In the genomic region with DNA sequence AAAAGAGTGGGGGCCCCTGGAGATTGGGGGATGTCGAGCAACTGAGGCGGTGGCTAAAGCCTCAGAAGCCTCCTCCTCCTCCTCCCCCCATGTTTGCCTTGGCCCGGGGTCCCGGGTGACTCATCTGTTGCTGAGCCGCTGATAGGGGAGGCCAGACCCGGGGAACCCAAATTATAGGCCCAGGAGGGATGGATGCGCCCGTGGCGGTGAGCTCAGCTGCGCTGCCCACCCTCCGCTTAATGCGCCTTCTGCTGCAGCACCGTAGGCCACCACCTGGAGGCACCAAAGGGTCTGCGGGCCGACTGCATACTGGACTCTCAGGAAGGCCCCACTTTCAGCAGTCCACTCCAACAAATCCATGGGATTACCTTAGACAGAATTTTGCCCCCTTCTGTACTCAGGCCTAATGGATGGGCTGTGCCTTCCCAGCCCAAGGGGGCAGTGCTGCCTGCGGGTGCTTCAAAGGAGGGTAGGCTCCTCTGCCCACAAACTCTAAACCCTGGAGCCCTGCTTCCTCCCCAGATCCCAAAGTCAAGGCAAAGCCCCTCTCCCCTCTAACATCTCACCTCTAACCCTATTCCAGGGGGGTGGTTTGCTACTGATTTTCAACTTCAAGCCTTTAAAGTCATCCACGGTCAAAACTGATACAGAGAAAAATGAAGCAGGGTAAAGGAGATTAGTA, we compare ENCODE assay signal across 9 cellular contexts. TPM values are rescaled to one million over a fixed set of nuclear protein-coding genes. Genes with fewer than 3 reads are reported as not detected.
DNase-seq lines count a peak whose midpoint lies in the region; ATAC-seq and TF ChIP-seq lines count a peak whose summit lies in the region.
"Had no signal": no experiment of that assay in that cellular context is flagged by ENCODE, and none has a peak within 500 bp of the region (broad histone marks: within the 10 kb centered on the region; RNA-seq: fewer than 3 reads in every experiment).

No MANE protein-coding gene starts in this region.

- H3K4me3 Mint-ChIP-seq in osteocyte (ENCODE audit: unreplicated experiment) = no peak overlapping the region
- H3K4me3 Mint-ChIP-seq in activated T-helper 17 cell treated with anti-CD3 and anti-CD28 coated beads, Interleukin-2, amount 50 U/mL, for 72 hours = no peak overlapping the region

- peaks cover 25% of the 10 kb centered on the region for H3K4me1 ChIP-seq in DND-41 (ENCODE audit: insufficient read depth, low read length)
- H3K4me1 ChIP-seq in esophagus muscularis mucosa = peaks cover 33 to 64% (median 59%) of the 10 kb centered on the region in 4 donors

- H3K27ac ChIP-seq in DND-41 (ENCODE audit: low read length) = no peak overlapping the region
- H3K27ac ChIP-seq in esophagus muscularis mucosa (replicated peaks in 1 of 4) = no peak overlapping the region

- peak; percentile 46 for TF ChIP-seq CTCF in DND-41 (IDR thresholded peaks at IDR 0.05; ENCODE audit: borderline replicate concordance, extremely low read depth, low read length, poor library complexity, severe bottlenecking)
- TF ChIP-seq CTCF in esophagus muscularis mucosa (IDR thresholded peaks at IDR 0.05) = peak; percentile 33 to 63 (median 44)
- TF ChIP-seq CTCF in osteocyte (IDR thresholded peaks at IDR 0.05) = peak; percentile 61

- H3K4me3 ChIP-seq in DND-41 (ENCODE audit: low read depth in 1 of 2, low read length in 2 of 2) (no peak overlapping the region), esophagus muscularis mucosa (no peak overlapping the region)

- H3K27me3 ChIP-seq in DND-41 (ENCODE audit: insufficient read depth, low read length, poor library complexity) = peaks cover 59% of the 10 kb centered on the region
- peaks cover 17 to 100% (median 72%) of the 10 kb centered on the region in 4 donors for H3K27me3 ChIP-seq in esophagus muscularis mucosa

- no peak overlapping the region for H3K9ac ChIP-seq in DND-41 (ENCODE audit: low read depth, low read length)

- TF ChIP-seq POLR2A in esophagus muscularis mucosa (IDR thresholded peaks at IDR 0.05; ENCODE audit: low read depth) = no peak

- DNase-seq in DND-41 = no peak
- no peak for DNase-seq in esophagus muscularis mucosa (ENCODE audit: extremely low spot score)
- no peak for DNase-seq in osteocyte (ENCODE audit: extremely low spot score, unreplicated experiment)

- no peaks in the 10 kb centered on the region for H3K36me3 Mint-ChIP-seq in osteocyte (ENCODE audit: unreplicated experiment)
- no peaks in the 10 kb centered on the region for H3K36me3 Mint-ChIP-seq in activated T-helper 17 cell treated with anti-CD3 and anti-CD28 coated beads, Interleukin-2, amount 50 U/mL, for 72 hours (ENCODE audit: low read depth)

- no peak for ATAC-seq in DND-41 (ENCODE audit: insufficient read depth, low read depth)
- peak; percentile 69 for ATAC-seq in SK-N-SH treated with all-trans-retinoic acid at 6 μM for 48 hours
- ATAC-seq in GM19035 (IDR thresholded peaks at IDR 0.05; ENCODE audit: unreplicated experiment) = no peak
- ATAC-seq in HG03565 (IDR thresholded peaks at IDR 0.05; ENCODE audit: unreplicated experiment) = no peak
- no peak for ATAC-seq in activated T-helper 17 cell treated with anti-CD3 and anti-CD28 coated beads, Interleukin-2, amount 50 U/mL, for 72 hours (replicated peaks)
- no peak for ATAC-seq in HG03354 (IDR thresholded peaks at IDR 0.05; ENCODE audit: poor library complexity, severe bottlenecking, unreplicated experiment)

- 46% methylated on average over 6 of the region's 17 CpGs for WGBS in esophagus muscularis mucosa

- H3K9me3 ChIP-seq in DND-41 (ENCODE audit: insufficient read depth, low read length, severe bottlenecking) (no peaks in the 10 kb centered on the region), esophagus muscularis mucosa (no peaks in the 10 kb centered on the region)

- H3K4me2 ChIP-seq in DND-41 (ENCODE audit: insufficient read depth, low read length) = no peak overlapping the region

- no peak overlapping the region for H3K27ac Mint-ChIP-seq in osteocyte (ENCODE audit: unreplicated experiment)
- H3K27ac Mint-ChIP-seq in activated T-helper 17 cell treated with anti-CD3 and anti-CD28 coated beads, Interleukin-2, amount 50 U/mL, for 72 hours = no peak overlapping the region

- H3K27me3 Mint-ChIP-seq in osteocyte (ENCODE audit: unreplicated experiment) = peaks cover 85% of the 10 kb centered on the region
- H3K27me3 Mint-ChIP-seq in activated T-helper 17 cell treated with anti-CD3 and anti-CD28 coated beads, Interleukin-2, amount 50 U/mL, for 72 hours = peaks cover 28% of the 10 kb centered on the region

- no peak for TF ChIP-seq EP300 in esophagus muscularis mucosa (IDR thresholded peaks at IDR 0.05)

- H3K36me3 ChIP-seq in DND-41 (ENCODE audit: insufficient read depth, low read length) = no peaks in the 10 kb centered on the region
- H3K36me3 ChIP-seq in esophagus muscularis mucosa = no peaks in the 10 kb centered on the region

- H3K79me2 ChIP-seq in DND-41 (ENCODE audit: insufficient read depth, low read length) = no peaks in the 10 kb centered on the region

- H3K9me3 Mint-ChIP-seq in osteocyte (ENCODE audit: unreplicated experiment) = no peaks in the 10 kb centered on the region
- no peaks in the 10 kb centered on the region for H3K9me3 Mint-ChIP-seq in activated T-helper 17 cell treated with anti-CD3 and anti-CD28 coated beads, Interleukin-2, amount 50 U/mL, for 72 hours

- no peak overlapping the region for H2AFZ ChIP-seq in DND-41 (ENCODE audit: low read depth, low read length)

- peaks cover 36% of the 10 kb centered on the region for H3K4me1 Mint-ChIP-seq in osteocyte (ENCODE audit: unreplicated experiment)
- H3K4me1 Mint-ChIP-seq in activated T-helper 17 cell treated with anti-CD3 and anti-CD28 coated beads, Interleukin-2, amount 50 U/mL, for 72 hours = peaks cover 29% of the 10 kb centered on the region

- H4K20me1 ChIP-seq in DND-41 (ENCODE audit: insufficient read depth, low read length) = peaks cover 11% of the 10 kb centered on the region

- intact Hi-C loops in esophagus muscularis mucosa (cut with DNase I) = no loop called here

TF ChIP-seq in SK-N-SH treated with all-trans-retinoic acid at 6 μM for 48 hours, 23 proteins besides CTCF, POLR2A, EP300 and RAD21:
- no peak for TF ChIP-seq ZNF8 (CRISPR knock-in tag; IDR thresholded peaks at IDR 0.05)
- no peak for TF ChIP-seq TOX (CRISPR knock-in tag; IDR thresholded peaks at IDR 0.05; ENCODE audit: borderline replicate concordance)

RNA-seq across cellular contexts. Expression of a gene that starts 2.6 kb away (rescaled TPM):
- 1 to 10 TPM in 2 of 4 donors, under 1 TPM in 2; 0.92 to 1.8 (median 1.1) TPM for total RNA-seq in esophagus muscularis mucosa
- total RNA-seq in osteocyte = not detected in 2 replicates
- total RNA-seq in activated T-helper 17 cell treated with anti-CD3 and anti-CD28 coated beads, Interleukin-2, amount 50 U/mL, for 72 hours = under 1 TPM; 0.22 to 0.29 TPM

RNA-seq across cellular contexts. Expression of a gene that starts 4.0 kb away (rescaled TPM):
- total RNA-seq in esophagus muscularis mucosa = not detected
- not detected in 2 replicates for total RNA-seq in osteocyte
- not detected for total RNA-seq in activated T-helper 17 cell treated with anti-CD3 and anti-CD28 coated beads, Interleukin-2, amount 50 U/mL, for 72 hours
- total RNA-seq: skeletal muscle tissue had no signal

RNA-seq across cellular contexts. Expression of a gene that starts 16.8 kb away (rescaled TPM):
- total RNA-seq in esophagus muscularis mucosa (10 to 100 TPM; 42.8 to 71.9 (median 65.1) TPM), osteocyte (138 and 144 TPM in 2 replicates)
- 100 to 1,000 TPM in 1 of 2 donors, 10 to 100 TPM in 1; 84.1 to 128 TPM for total RNA-seq in activated T-helper 17 cell treated with anti-CD3 and anti-CD28 coated beads, Interleukin-2, amount 50 U/mL, for 72 hours

RNA-seq across cellular contexts. Expression of a gene that starts 25.0 kb away (rescaled TPM):
- under 1 TPM in 1 of 4 donors, not detected in 3; 0.11 TPM for total RNA-seq in esophagus muscularis mucosa
- 0.08 and 0.26 TPM in 2 replicates for total RNA-seq in osteocyte
- 1 to 10 TPM in 1 of 2 donors, under 1 TPM in 1; 0.32 to 1.5 TPM for total RNA-seq in activated T-helper 17 cell treated with anti-CD3 and anti-CD28 coated beads, Interleukin-2, amount 50 U/mL, for 72 hours

RNA-seq across cellular contexts. Expression of a gene that starts 44.4 kb away (rescaled TPM):
- total RNA-seq in esophagus muscularis mucosa = 10 to 100 TPM; 52.0 to 70.6 (median 64.3) TPM
- total RNA-seq in osteocyte = 75.6 and 80.6 TPM in 2 replicates
- 10 to 100 TPM; 47.1 to 62.7 TPM for total RNA-seq in activated T-helper 17 cell treated with anti-CD3 and anti-CD28 coated beads, Interleukin-2, amount 50 U/mL, for 72 hours
